In the genomic region with DNA sequence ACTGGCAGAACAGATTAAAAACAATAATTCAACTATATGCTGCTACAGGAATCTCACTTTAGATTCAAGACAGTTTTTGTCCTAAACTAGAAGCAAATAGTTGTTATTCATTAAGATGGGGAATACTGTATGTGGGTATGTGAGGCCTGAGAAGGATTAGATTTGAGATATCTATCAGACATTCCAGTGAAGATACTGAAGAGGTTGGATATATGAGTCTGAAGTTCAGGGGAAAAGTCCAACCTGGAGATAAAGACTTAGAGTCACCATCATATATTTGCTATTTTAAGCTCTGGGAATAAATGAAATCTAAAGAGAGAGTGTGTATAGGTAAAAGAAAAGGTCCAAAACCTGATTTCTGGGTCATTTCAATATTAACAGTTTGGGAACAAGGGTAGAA, we compare ENCODE assay signal across 10 cellular contexts.
"Had no signal": no experiment of that assay in that cellular context is flagged by ENCODE, and none has a peak within 500 bp of the region (broad histone marks: within the 10 kb centered on the region; RNA-seq: fewer than 3 reads in every experiment).

No MANE protein-coding gene starts in this region.

- H3K4me2 ChIP-seq: GM23338 had no signal

- H3K4me3 ChIP-seq: GM23338, K562 had no signal

- H3K27ac ChIP-seq: HL-60 had no signal

- ATAC-seq: GM23338, HCT116, HepG2, K562 had no signal

- H3K4me3 Mint-ChIP-seq: GM23338, H9, HFFc6 had no signal

- H3K27ac Mint-ChIP-seq: GM23338, H9, HFFc6 had no signal

- H2AFZ ChIP-seq: GM23338 had no signal

- FAIRE-seq: H1, H54, HepG2 had no signal

- H3K9me3 Mint-ChIP-seq: GM23338, H9, HFFc6 had no signal

- H3K4me1 Mint-ChIP-seq: GM23338, H9 had no signal

- DNase-seq: H9, HFFc6, KG1 had no signal
